12 cellular contexts compared by ENCODE assay signal in the genomic region with DNA sequence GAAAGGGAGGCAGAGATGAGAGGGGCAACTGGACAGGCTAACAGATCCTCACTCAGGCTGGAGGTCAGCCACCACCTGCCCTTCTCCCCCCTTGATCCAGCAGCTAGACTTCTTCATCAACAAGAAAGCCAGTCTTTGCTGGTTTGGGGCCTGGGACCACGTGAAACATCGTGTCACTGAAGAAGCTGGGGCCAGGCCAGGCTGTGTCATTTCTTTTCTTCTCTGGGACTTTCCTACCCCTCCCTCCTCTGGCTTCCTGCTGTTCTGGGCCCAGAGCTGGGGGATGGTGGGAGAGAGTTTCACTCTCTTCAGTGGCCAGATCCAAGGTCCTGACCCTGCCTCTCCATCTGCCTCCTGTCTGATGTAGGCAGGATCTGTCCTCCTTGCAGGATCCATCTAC. TPM values are rescaled to one million over a fixed set of nuclear protein-coding genes. Genes with fewer than 3 reads are reported as not detected.
DNase-seq lines count a peak whose midpoint lies in the region; ATAC-seq and TF ChIP-seq lines count a peak whose summit lies in the region.
"Had no signal": no experiment of that assay in that cellular context is flagged by ENCODE, and none has a peak within 500 bp of the region (broad histone marks: within the 10 kb centered on the region; RNA-seq: fewer than 3 reads in every experiment).

No MANE protein-coding gene starts in this region.

- no peaks in the 10 kb centered on the region for H3K9me3 ChIP-seq in BLaER1 treated with 17β-estradiol and CSF1 and Interleukin-3, amounts not matched to agents 10 nM and 100 nM (replicated peaks in 1 of 11)
- no peaks in the 10 kb centered on the region for H3K9me3 ChIP-seq in T-helper 17 cell (ENCODE audit: control insufficient read depth, low read length, poor library complexity, severe bottlenecking)
- no peaks in the 10 kb centered on the region for H3K9me3 ChIP-seq in left lung

- peak; percentile 57 for DNase-seq in GM10248 (ENCODE audit: extremely low spot score)
- no peak for DNase-seq in T-helper 17 cell
- DNase-seq in left lung, result peak in 1 of 2 donors; percentile 61
- DNase-seq in DMS 273 (lab: John Stamatoyannopoulos, UW; ENCODE audit: unreplicated experiment), result no peak
- DNase-seq in NCI-H1048 (lab: John Stamatoyannopoulos, UW), result no peak
- DNase-seq: GDM1, NCI-H526 had no signal

- H3K9ac ChIP-seq in BLaER1 treated with 17β-estradiol and CSF1 and Interleukin-3, amounts not matched to agents 10 nM and 100 nM, result peak overlapping the region in 1 of 11 experiments; percentile 16; a peak in 1 of 22 replicates

- H3K27ac Mint-ChIP-seq in T-helper 17 cell, result no peak overlapping the region

- POLR2A ChIA-PET in GM10248 (lab: Yijun Ruan, JAX), result no interaction called here

- no peaks in the 10 kb centered on the region for H3K27me3 ChIP-seq in BLaER1 treated with 17β-estradiol and CSF1 and Interleukin-3, amounts not matched to agents 10 nM and 100 nM
- H3K27me3 ChIP-seq in left lung, result no peaks in the 10 kb centered on the region
- H3K27me3 ChIP-seq: dorsolateral prefrontal cortex had no signal

- H3K4me2 ChIP-seq in BLaER1 treated with 17β-estradiol and CSF1 and Interleukin-3, amounts not matched to agents 10 nM and 100 nM, result peak overlapping the region; percentile 42 to 81 (median 61)

- H3K27me3 Mint-ChIP-seq in T-helper 17 cell, result peaks cover 50% of the 10 kb centered on the region

- intact Hi-C loops in left lung (cut with DNase I), result no loop called here

- no peaks in the 10 kb centered on the region for H3K36me3 ChIP-seq in BLaER1 treated with 17β-estradiol and CSF1 and Interleukin-3, amounts not matched to agents 10 nM and 100 nM
- H3K36me3 ChIP-seq in left lung, result no peaks in the 10 kb centered on the region

- H3K27ac ChIP-seq in BLaER1 treated with 17β-estradiol and CSF1 and Interleukin-3, amounts not matched to agents 10 nM and 100 nM, result peak overlapping the region in 5 of 11 experiments; percentile 12 to 32 (median 14); a peak in 5 of 22 replicates
- peak overlapping the region; percentile 18 to 42 for H3K27ac ChIP-seq in left lung

- peaks cover 2% of the 10 kb centered on the region for H3K36me3 Mint-ChIP-seq in T-helper 17 cell (ENCODE audit: low read depth)

- H3K4me1 Mint-ChIP-seq in T-helper 17 cell, result peaks cover 6% of the 10 kb centered on the region

- CTCF ChIA-PET in GM10248 (lab: Yijun Ruan, JAX), result interaction anchor here (1.0 to 7.7 kb wide), 5 partner anchors 13 to 303 kb away, joined by 3 to 62 read pairs (median 5); no protein-coding TSS in a partner anchor

- ATAC-seq in T-helper 17 cell (peak; percentile 44), left lung (peak; percentile 51), HG02571 (IDR thresholded peaks at IDR 0.05; ENCODE audit: unreplicated experiment) (no peak), HG03045 (IDR thresholded peaks at IDR 0.05; ENCODE audit: unreplicated experiment) (no peak)

- H3K4me3 Mint-ChIP-seq in T-helper 17 cell, result no peak overlapping the region

- H4K20me1 ChIP-seq in BLaER1 treated with 17β-estradiol and CSF1 and Interleukin-3, amounts not matched to agents 10 nM and 100 nM, result no peaks in the 10 kb centered on the region

- TF ChIP-seq CTCF in GM10248 (IDR thresholded peaks at IDR 0.05; ENCODE audit: control extremely low read depth, extremely low read depth, low read depth, missing control alignments) (no peak), left lung (IDR thresholded peaks at IDR 0.05) (no peak)

- H3K4me3 ChIP-seq in BLaER1 treated with 17β-estradiol and CSF1 and Interleukin-3, amounts not matched to agents 10 nM and 100 nM, result no peak overlapping the region
- H3K4me3 ChIP-seq in left lung, result no peak overlapping the region
- H3K4me3 ChIP-seq: dorsolateral prefrontal cortex had no signal

- peaks cover 42 to 55% (median 47%) of the 10 kb centered on the region in 10 experiments for H3K4me1 ChIP-seq in BLaER1 treated with 17β-estradiol and CSF1 and Interleukin-3, amounts not matched to agents 10 nM and 100 nM
- peaks cover 18 to 30% of the 10 kb centered on the region in 2 donors for H3K4me1 ChIP-seq in left lung

RNA-seq across cellular contexts. Expression of a gene that starts 18.1 kb away (rescaled TPM):
- total RNA-seq in T-helper 17 cell (not detected), left lung (10 to 100 TPM in 1 of 2 donors, 1 to 10 TPM in 1; 7.6 to 42.5 TPM)
- total RNA-seq: myocyte had no signal

RNA-seq across cellular contexts. Expression of a gene that starts 41.8 kb away (rescaled TPM):
- total RNA-seq in T-helper 17 cell (under 1 TPM in 1 of 2 donors, not detected in 1; 0.18 TPM), left lung (10 to 100 TPM; 13.4 to 14.2 TPM)

Comparison
In these comparisons a context has a peak if more than half of its experiments do, and no peak if none do; other contexts are left out.
1. ATAC-seq: peak in T-helper 17 cell (single experiment) and left lung (single experiment); none in HG02571 (single experiment) and HG03045 (single experiment).
2. RNA of a gene that starts 18.1 kb away (total RNA-seq): 7.6 to 42.5 TPM in left lung; not detected in T-helper 17 cell; every median in the first group is over 4 times any median in the second.
3. RNA of a gene that starts 41.8 kb away (total RNA-seq): 13.4 to 14.2 TPM in left lung; 0.18 TPM in T-helper 17 cell; every median in the first group is over 10 times any median in the second.